ENCODE assay signal across 22 cellular contexts in genomic region chr3:104768886-104769285, GRCh38.
DNase-seq lines count a peak whose midpoint lies in the region; ATAC-seq and TF ChIP-seq lines count a peak whose summit lies in the region.
"Had no signal": no experiment of that assay in that cellular context is flagged by ENCODE, and none has a peak within 500 bp of the region (broad histone marks: within the 10 kb centered on the region; RNA-seq: fewer than 3 reads in every experiment).

No MANE protein-coding gene starts in this region.

- H2BK15ac ChIP-seq in IMR-90 (ENCODE audit: low read depth, low read length), result no peak overlapping the region

- TF ChIP-seq POLR2A in IMR-90 (IDR thresholded peaks at IDR 0.05; ENCODE audit: low read depth, low read length) (no peak), thyroid gland (IDR thresholded peaks at IDR 0.05) (no peak)

- no peak overlapping the region for H3K9ac ChIP-seq in IMR-90 (ENCODE audit: low read depth, low read length)
- H3K9ac ChIP-seq: GM23248, KMS-11 had no signal

- no peak overlapping the region for H4K91ac ChIP-seq in IMR-90 (ENCODE audit: insufficient read depth, low read depth, low read length)

- no peak overlapping the region for H3K27ac ChIP-seq in IMR-90 (ENCODE audit: insufficient read depth, low read length)
- no peak overlapping the region for H3K27ac ChIP-seq in left ventricle myocardium inferior (replicated peaks)
- H3K27ac ChIP-seq in thyroid gland, result no peak overlapping the region
- H3K27ac ChIP-seq: GM23248, KMS-11 had no signal

- WGBS in IMR-90 (ENCODE audit: extremely low coverage in 2 of 2, insufficient read length in 1 of 2), 2 experiments, result no CpG with 5 or more reads among the region's 3 CpGs
- 85 to 93% methylated on average over 3 of the region's 3 CpGs for WGBS in thyroid gland, 2 donors

- no peak overlapping the region for H3K4me3 Mint-ChIP-seq in chondrocyte (ENCODE audit: unreplicated experiment)
- no peak overlapping the region for H3K4me3 Mint-ChIP-seq in naive thymus-derived CD8-positive, alpha-beta T cell
- H3K4me3 Mint-ChIP-seq: CD8-positive, alpha-beta T cell had no signal

- H2AFZ ChIP-seq in IMR-90 (replicated peaks; ENCODE audit: low read length, poor library complexity), result no peak overlapping the region
- peak overlapping the region; percentile 14 for H2AFZ ChIP-seq in neuron (ENCODE audit: low read depth, low read length)
- H2AFZ ChIP-seq: GM23248 had no signal

- no peaks in the 10 kb centered on the region for H3K4me1 ChIP-seq in IMR-90 (ENCODE audit: control insufficient read depth, insufficient read depth, low read length)
- peaks cover 5% of the 10 kb centered on the region for H3K4me1 ChIP-seq in neuron (ENCODE audit: insufficient read depth, low read length)
- no peaks in the 10 kb centered on the region for H3K4me1 ChIP-seq in left ventricle myocardium inferior
- no peaks in the 10 kb centered on the region for H3K4me1 ChIP-seq in thyroid gland

- no peak overlapping the region for H2AK9ac ChIP-seq in IMR-90 (replicated peaks; ENCODE audit: low read depth, low read length, poor library complexity)

- no peaks in the 10 kb centered on the region for H3K27me3 Mint-ChIP-seq in chondrocyte (ENCODE audit: low read depth)
- peaks cover 0 to 3% (median 0%) of the 10 kb centered on the region in 5 donors for H3K27me3 Mint-ChIP-seq in naive thymus-derived CD8-positive, alpha-beta T cell

- H3K14ac ChIP-seq in IMR-90 (replicated peaks; ENCODE audit: low read depth, low read length), result no peak overlapping the region

- no peak overlapping the region for H4K8ac ChIP-seq in IMR-90 (ENCODE audit: low read depth in 2 of 2, low read length in 2 of 2)

- H4K20me1 ChIP-seq in IMR-90 (ENCODE audit: insufficient read depth, low read length), result no peaks in the 10 kb centered on the region

- CTCF ChIA-PET in IMR-90 (lab: Yijun Ruan, JAX), result interaction anchor here (1.4 kb wide), 1 partner anchor 11 kb away, joined by 3 read pairs; no protein-coding TSS in a partner anchor

- H3K9me3 Mint-ChIP-seq in chondrocyte (ENCODE audit: low read depth), result no peaks in the 10 kb centered on the region
- no peaks in the 10 kb centered on the region for H3K9me3 Mint-ChIP-seq in naive thymus-derived CD8-positive, alpha-beta T cell
- H3K9me3 Mint-ChIP-seq: CD8-positive, alpha-beta T cell had no signal

- H4K5ac ChIP-seq in IMR-90 (ENCODE audit: low read depth, low read length), result no peak overlapping the region

- in situ Hi-C loops in IMR-90 (cut with MboI; ENCODE audit: low sequenced_read_pairs), result no loop called here

- H3K18ac ChIP-seq in IMR-90 (ENCODE audit: low read depth, low read length), result no peak overlapping the region

- no peak overlapping the region for H3K4me2 ChIP-seq in IMR-90 (ENCODE audit: low read depth, low read length)
- H3K4me2 ChIP-seq: KMS-11 had no signal

- no peaks in the 10 kb centered on the region for H3K36me3 Mint-ChIP-seq in chondrocyte (ENCODE audit: low read depth)
- H3K36me3 Mint-ChIP-seq in naive thymus-derived CD8-positive, alpha-beta T cell, result no peaks in the 10 kb centered on the region
- H3K36me3 Mint-ChIP-seq: CD8-positive, alpha-beta T cell had no signal

- dilution Hi-C loops in IMR-90 (cut with HindIII; ENCODE audit: low sequenced_read_pairs, unreplicated experiment), result no loop called here

- H2BK5ac ChIP-seq in IMR-90 (ENCODE audit: low read depth, low read length, poor library complexity, severe bottlenecking), result no peak overlapping the region

- H3K36me3 ChIP-seq in IMR-90 (ENCODE audit: control insufficient read depth, insufficient read depth, low read length), result no peaks in the 10 kb centered on the region
- H3K36me3 ChIP-seq in neuron (ENCODE audit: insufficient read depth, low read length), result no peaks in the 10 kb centered on the region
- H3K36me3 ChIP-seq in left ventricle myocardium inferior, result no peaks in the 10 kb centered on the region
- no peaks in the 10 kb centered on the region for H3K36me3 ChIP-seq in thyroid gland

- no peak overlapping the region for H2AK5ac ChIP-seq in IMR-90 (ENCODE audit: low read depth, low read length)

- POLR2A ChIA-PET in IMR-90 (lab: Charles Lee; ENCODE audit: unreplicated experiment), result no interaction called here
- POLR2A ChIA-PET in naive thymus-derived CD8-positive, alpha-beta T cell (lab: Charles Lee), result no interaction called here

- DNase-seq in IMR-90, result peak; percentile 41
- no peak for DNase-seq in chondrocyte (ENCODE audit: low spot score)
- DNase-seq in left ventricle myocardium inferior, result no peak
- DNase-seq in thyroid gland, result no peak
- DNase-seq in naive thymus-derived CD8-positive, alpha-beta T cell, result no peak
- DNase-seq: AML-193; C1 segment of cervical spinal cord; CD8-positive, alpha-beta T cell; DND-41; GM23248; NCI-H1105; NCI-H146; NCI-H2029; NCI-H2227 treated with DMSO at 0.1 percent for 48 hours; NCI-H510A; NK-92 treated with Interleukin-12 subunit alpha and Interleukin-12 subunit beta, amount 100 ng/mL, for 24 hours; SIG-M5 had no signal

- H3K27ac Mint-ChIP-seq in chondrocyte (ENCODE audit: unreplicated experiment), result peak overlapping the region; percentile 18
- H3K27ac Mint-ChIP-seq in naive thymus-derived CD8-positive, alpha-beta T cell, result no peak overlapping the region
- H3K27ac Mint-ChIP-seq: CD8-positive, alpha-beta T cell had no signal

- no peak overlapping the region for H3K4ac ChIP-seq in IMR-90 (ENCODE audit: low read depth, low read length)

- H3K4me3 ChIP-seq in IMR-90 (ENCODE audit: insufficient read depth, low read depth, low read length), result no peak overlapping the region
- H3K4me3 ChIP-seq in neuron (ENCODE audit: low read length), result no peak overlapping the region
- no peak overlapping the region for H3K4me3 ChIP-seq in left ventricle myocardium inferior
- no peak overlapping the region for H3K4me3 ChIP-seq in thyroid gland (replicated peaks in 1 of 3)
- H3K4me3 ChIP-seq: GM23248 had no signal

- intact Hi-C loops in IMR-90 (cut with micrococcal nuclease), result loop anchor here (10.0 kb wide), 1 partner anchor 596 kb away; the partner anchor contains the start of gene ALCAM
- intact Hi-C loops in left ventricle myocardium inferior (cut with micrococcal nuclease), result no loop called here
- intact Hi-C loops in thyroid gland (cut with DNase I), result no loop called here

- BruUV-seq in IMR-90 (replicated peaks; lab: Mats Ljungman, UMichigan), result no TSS peak

- no peak for ATAC-seq in IMR-90 (ENCODE audit: low read depth)
- no peak for ATAC-seq in naive thymus-derived CD8-positive, alpha-beta T cell
- no peak for ATAC-seq in GM21619 (IDR thresholded peaks at IDR 0.05; ENCODE audit: unreplicated experiment)
- ATAC-seq: CD8-positive, alpha-beta T cell; HCT116; Panc1 had no signal

- H3K27me3 ChIP-seq in IMR-90 (ENCODE audit: control insufficient read depth, insufficient read depth, low read length), result no peaks in the 10 kb centered on the region
- no peaks in the 10 kb centered on the region for H3K27me3 ChIP-seq in neuron (ENCODE audit: insufficient read depth, low read length)
- no peaks in the 10 kb centered on the region for H3K27me3 ChIP-seq in left ventricle myocardium inferior (ENCODE audit: low read depth)
- no peaks in the 10 kb centered on the region for H3K27me3 ChIP-seq in thyroid gland

- H3K9me3 ChIP-seq in IMR-90 (ENCODE audit: control insufficient read depth, insufficient read depth, low read length) (no peaks in the 10 kb centered on the region), neuron (ENCODE audit: low read length) (no peaks in the 10 kb centered on the region), left ventricle myocardium inferior (replicated peaks) (no peaks in the 10 kb centered on the region), thyroid gland (no peaks in the 10 kb centered on the region)

- no peak overlapping the region for H3K56ac ChIP-seq in IMR-90 (ENCODE audit: extremely low read depth, insufficient read depth, low read length)

- H2BK120ac ChIP-seq in IMR-90 (ENCODE audit: low read depth, low read length), result no peak overlapping the region

- peaks cover 43% of the 10 kb centered on the region for H3K4me1 Mint-ChIP-seq in chondrocyte (ENCODE audit: low read depth)
- no peaks in the 10 kb centered on the region for H3K4me1 Mint-ChIP-seq in naive thymus-derived CD8-positive, alpha-beta T cell

- H3K79me1 ChIP-seq in IMR-90 (ENCODE audit: low read depth in 1 of 2, low read length in 2 of 2), result no peaks in the 10 kb centered on the region; a peak in 1 of 4 replicates

- no peak for TF ChIP-seq CTCF in IMR-90 (conservative IDR thresholded peaks at IDR 0.05; ENCODE audit: low read depth, low read length)
- TF ChIP-seq CTCF in chondrocyte (IDR thresholded peaks at IDR 0.05), result no peak
- no peak for TF ChIP-seq CTCF in left ventricle myocardium inferior (IDR thresholded peaks at IDR 0.05; ENCODE audit: borderline replicate concordance)
- TF ChIP-seq CTCF in thyroid gland (IDR thresholded peaks at IDR 0.05), result no peak

- H3K9me1 ChIP-seq in IMR-90 (ENCODE audit: insufficient read depth, low read length), result no peaks in the 10 kb centered on the region

- no peak overlapping the region for H3K23ac ChIP-seq in IMR-90 (ENCODE audit: low read depth, low read length)

- TF ChIP-seq RAD21 in IMR-90 (IDR thresholded peaks at IDR 0.05; ENCODE audit: low read length), result no peak

- H2BK20ac ChIP-seq in IMR-90 (ENCODE audit: low read depth, low read length), result no peak overlapping the region

TF ChIP-seq in IMR-90, 13 proteins besides CTCF, POLR2A, EP300 and RAD21:
- TF ChIP-seq RCOR1 (IDR thresholded peaks at IDR 0.05; ENCODE audit: insufficient replicate concordance, low read length), result no peak
- TF ChIP-seq NFE2L2 (IDR thresholded peaks at IDR 0.05; ENCODE audit: low read depth, low read length), result no peak
- no peak for TF ChIP-seq CHD1 (IDR thresholded peaks at IDR 0.05; ENCODE audit: low read depth, low read length)
